Comparison of ENCODE assay signal across 24 cellular contexts in the genomic region with DNA sequence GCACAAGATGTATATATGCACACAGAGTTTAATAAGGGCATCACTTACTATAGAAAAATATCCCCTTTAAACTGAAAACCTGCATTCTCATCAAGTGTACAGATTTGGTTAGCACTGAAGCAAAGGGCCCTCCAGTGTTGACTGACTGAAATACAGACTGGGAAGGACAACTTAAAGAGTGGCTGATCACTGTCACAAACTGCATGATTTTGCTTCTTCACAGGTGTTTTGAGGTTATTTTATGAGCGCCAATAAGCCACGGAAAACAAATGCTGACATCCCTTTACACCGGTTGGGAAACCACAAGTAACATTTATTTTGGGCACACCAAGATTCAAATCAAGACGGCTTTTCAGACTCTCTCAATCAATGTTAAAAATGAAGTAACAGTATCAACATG. TPM values are rescaled to one million over a fixed set of nuclear protein-coding genes. Genes with fewer than 3 reads are reported as not detected.
A peak's percentile ranks its signal among the peaks of the same experiment; 100 is the strongest.
DNase-seq lines count a peak whose midpoint lies in the region; ATAC-seq and TF ChIP-seq lines count a peak whose summit lies in the region.
"Had no signal": no experiment of that assay in that cellular context is flagged by ENCODE, and none has a peak within 500 bp of the region (broad histone marks: within the 10 kb centered on the region; RNA-seq: fewer than 3 reads in every experiment).

No MANE protein-coding gene starts in this region.

- WGBS in psoas muscle, 3 donors, result 91 to 96% (median 93%) methylated on average over 4 of the region's 4 CpGs

- H3K4me3 ChIP-seq in dorsolateral prefrontal cortex, result no peak overlapping the region
- no peak overlapping the region for H3K4me3 ChIP-seq in psoas muscle

- POLR2A ChIA-PET in activated CD8-positive, alpha-beta T cell treated with anti-CD3 and anti-CD28 coated beads, Interleukin-2, amount 10 ng/mL, durations not matched to agents 7 days and 5 days (lab: Charles Lee), result no interaction called here
- POLR2A ChIA-PET in naive thymus-derived CD8-positive, alpha-beta T cell (lab: Charles Lee), result no interaction called here

- H3K36me3 ChIP-seq in psoas muscle (ENCODE audit: insufficient read depth in 1 of 2, low read depth in 1 of 2), result peaks cover 3 to 83% of the 10 kb centered on the region in 2 donors

- in situ Hi-C loops in KBM-7 (cut with MboI; ENCODE audit: low pct_unique_long_range_greater_than_20kb, low sequenced_read_pairs), result no loop called here

- no peaks in the 10 kb centered on the region for H3K27me3 Mint-ChIP-seq in activated naive CD4-positive, alpha-beta T cell treated with anti-CD3 and anti-CD28 coated beads, Interleukin-2, amount 10 ng/mL, durations not matched to agents 7 days and 5 days
- H3K27me3 Mint-ChIP-seq in activated CD8-positive, alpha-beta T cell treated with anti-CD3 and anti-CD28 coated beads, Interleukin-2, amount 10 ng/mL, durations not matched to agents 7 days and 5 days (ENCODE audit: low read depth), result no peaks in the 10 kb centered on the region
- no peaks in the 10 kb centered on the region for H3K27me3 Mint-ChIP-seq in naive thymus-derived CD8-positive, alpha-beta T cell
- H3K27me3 Mint-ChIP-seq: IgD-negative memory B cell had no signal

- peaks cover 45% of the 10 kb centered on the region for H3K36me3 Mint-ChIP-seq in activated naive CD4-positive, alpha-beta T cell treated with anti-CD3 and anti-CD28 coated beads, Interleukin-2, amount 10 ng/mL, durations not matched to agents 7 days and 5 days
- H3K36me3 Mint-ChIP-seq in activated CD8-positive, alpha-beta T cell treated with anti-CD3 and anti-CD28 coated beads, Interleukin-2, amount 10 ng/mL, durations not matched to agents 7 days and 5 days (ENCODE audit: low read depth), result peaks cover 46% of the 10 kb centered on the region
- H3K36me3 Mint-ChIP-seq in naive thymus-derived CD8-positive, alpha-beta T cell, result peaks cover 6 to 88% (median 29%) of the 10 kb centered on the region in 3 donors

- intact Hi-C loops in dorsolateral prefrontal cortex (cut with DNase I), result loop anchor here (5.0 to 10.0 kb wide), 2 partner anchors 82 to 265 kb away; a partner anchor contains a TSS
- intact Hi-C loops in psoas muscle (cut with DNase I), result no loop called here

- H3K9me3 ChIP-seq in psoas muscle, result no peaks in the 10 kb centered on the region
- H3K9me3 ChIP-seq: SK-N-SH had no signal

- no peak for DNase-seq in activated naive CD4-positive, alpha-beta T cell treated with anti-CD3 and anti-CD28 coated beads, Interleukin-2, amount 10 ng/mL, durations not matched to agents 7 days and 5 days
- DNase-seq in activated naive CD4-positive, alpha-beta T cell treated with Interleukin-2 at 50 U/mL for 16 hours, result no peak
- DNase-seq in KBM-7 (peak; percentile 31), dorsolateral prefrontal cortex (no peak), psoas muscle (no peak)
- no peak for DNase-seq in activated CD8-positive, alpha-beta T cell treated with anti-CD3 and anti-CD28 coated beads, Interleukin-2, amount 10 ng/mL, durations not matched to agents 7 days and 5 days
- DNase-seq in naive thymus-derived CD8-positive, alpha-beta T cell, result no peak
- DNase-seq: ACHN, AML-193, COR-L47, DMS 273 treated with DMSO at 0.1 percent for 48 hours, GDM1, GOT3, NCI-H187, NCI-H2107, NCI-H510A, NCI-H748 treated with DMSO at 0.1 percent for 48 hours, RPMI8226, SHP77 treated with DMSO at 0.1 percent for 48 hours, SK-N-SH had no signal

- peak overlapping the region; percentile 50 for H3K27ac Mint-ChIP-seq in activated naive CD4-positive, alpha-beta T cell treated with anti-CD3 and anti-CD28 coated beads, Interleukin-2, amount 10 ng/mL, durations not matched to agents 7 days and 5 days
- H3K27ac Mint-ChIP-seq in activated CD8-positive, alpha-beta T cell treated with anti-CD3 and anti-CD28 coated beads, Interleukin-2, amount 10 ng/mL, durations not matched to agents 7 days and 5 days, result peak overlapping the region; percentile 60
- H3K27ac Mint-ChIP-seq in naive thymus-derived CD8-positive, alpha-beta T cell, result peak overlapping the region in 2 of 10 donors; percentile 27 to 29
- H3K27ac Mint-ChIP-seq: IgD-negative memory B cell had no signal

- H3K4me3 Mint-ChIP-seq in activated naive CD4-positive, alpha-beta T cell treated with anti-CD3 and anti-CD28 coated beads, Interleukin-2, amount 10 ng/mL, durations not matched to agents 7 days and 5 days, result no peak overlapping the region
- no peak overlapping the region for H3K4me3 Mint-ChIP-seq in activated CD8-positive, alpha-beta T cell treated with anti-CD3 and anti-CD28 coated beads, Interleukin-2, amount 10 ng/mL, durations not matched to agents 7 days and 5 days
- H3K4me3 Mint-ChIP-seq in naive thymus-derived CD8-positive, alpha-beta T cell, result no peak overlapping the region
- H3K4me3 Mint-ChIP-seq: CD14-positive monocyte, IgD-negative memory B cell had no signal

- no peaks in the 10 kb centered on the region for H3K9me3 Mint-ChIP-seq in activated naive CD4-positive, alpha-beta T cell treated with anti-CD3 and anti-CD28 coated beads, Interleukin-2, amount 10 ng/mL, durations not matched to agents 7 days and 5 days
- no peaks in the 10 kb centered on the region for H3K9me3 Mint-ChIP-seq in activated CD8-positive, alpha-beta T cell treated with anti-CD3 and anti-CD28 coated beads, Interleukin-2, amount 10 ng/mL, durations not matched to agents 7 days and 5 days (ENCODE audit: insufficient read depth)
- no peaks in the 10 kb centered on the region for H3K9me3 Mint-ChIP-seq in naive thymus-derived CD8-positive, alpha-beta T cell
- H3K9me3 Mint-ChIP-seq: CD14-positive monocyte, IgD-negative memory B cell had no signal

- CTCF ChIA-PET in activated naive CD4-positive, alpha-beta T cell treated with anti-CD3 and anti-CD28 coated beads, Interleukin-2, amount 10 ng/mL, durations not matched to agents 7 days and 5 days (lab: Charles Lee), result interaction anchor here (1.1 kb wide), 1 partner anchor 82 kb away, joined by 4 read pairs; no protein-coding TSS in a partner anchor
- CTCF ChIA-PET in activated CD8-positive, alpha-beta T cell treated with anti-CD3 and anti-CD28 coated beads, Interleukin-2, amount 10 ng/mL, durations not matched to agents 7 days and 5 days (lab: Charles Lee), result no interaction called here

- H3K27ac ChIP-seq in dorsolateral prefrontal cortex (no peak overlapping the region), psoas muscle (no peak overlapping the region)

- H3K4me1 Mint-ChIP-seq in activated naive CD4-positive, alpha-beta T cell treated with anti-CD3 and anti-CD28 coated beads, Interleukin-2, amount 10 ng/mL, durations not matched to agents 7 days and 5 days, result peaks cover 26% of the 10 kb centered on the region
- H3K4me1 Mint-ChIP-seq in activated CD8-positive, alpha-beta T cell treated with anti-CD3 and anti-CD28 coated beads, Interleukin-2, amount 10 ng/mL, durations not matched to agents 7 days and 5 days (ENCODE audit: low read depth), result peaks cover 32% of the 10 kb centered on the region
- H3K4me1 Mint-ChIP-seq in naive thymus-derived CD8-positive, alpha-beta T cell, result peaks cover 0 to 5% (median 3%) of the 10 kb centered on the region in 4 donors

- no peak for ATAC-seq in activated CD8-positive, alpha-beta T cell treated with anti-CD3 and anti-CD28 coated beads, Interleukin-2, amount 10 ng/mL, durations not matched to agents 7 days and 5 days
- ATAC-seq in psoas muscle, result no peak
- ATAC-seq in naive thymus-derived CD8-positive, alpha-beta T cell, result no peak
- ATAC-seq: HCT116 had no signal

- TF ChIP-seq CTCF in dorsolateral prefrontal cortex (IDR thresholded peaks at IDR 0.05 in 54 of 56, conservative IDR thresholded peaks at IDR 0.05 in 2 of 56; ENCODE audit: low read depth in 1 of 56, partially characterized antibody in 56 of 56) (no peak), psoas muscle (IDR thresholded peaks at IDR 0.05) (no peak)

- no peaks in the 10 kb centered on the region for H3K4me1 ChIP-seq in psoas muscle

- H3K27me3 ChIP-seq in dorsolateral prefrontal cortex (no peaks in the 10 kb centered on the region), psoas muscle (ENCODE audit: insufficient read depth in 3 of 3, low read length in 2 of 3) (no peaks in the 10 kb centered on the region)

RNA-seq across cellular contexts. Expression of a gene that starts 30.9 kb away (rescaled TPM):
- total RNA-seq in activated CD8-positive, alpha-beta T cell treated with anti-CD3 and anti-CD28 coated beads, Interleukin-2, amount 10 ng/mL, durations not matched to agents 7 days and 5 days, result under 1 TPM in 1 of 2 experiments, not detected in 1; 0.13 TPM
- total RNA-seq in dorsolateral prefrontal cortex (100 to 1,000 TPM; 108 to 286 (median 187) TPM), psoas muscle (under 1 TPM in 3 of 4 donors, not detected in 1; 0.21 to 0.57 (median 0.32) TPM)
- polyA plus RNA-seq in psoas muscle, result under 1 TPM in 2 of 3 donors, not detected in 1; 0.04 TPM
- total RNA-seq in naive thymus-derived CD8-positive, alpha-beta T cell, result under 1 TPM; 0.49 to 0.60 TPM
- not detected for polyA plus RNA-seq in naive thymus-derived CD8-positive, alpha-beta T cell
- total RNA-seq: OCI-LY7 had no signal
- polyA plus RNA-seq: CD14-positive monocyte, IgD-negative memory B cell had no signal

Comparison
In these comparisons a context has a peak if more than half of its experiments do, and no peak if none do; other contexts are left out.
1. RNA of a gene that starts 30.9 kb away (total RNA-seq): 108 to 286 TPM in dorsolateral prefrontal cortex; 0.49 to 0.60 TPM in naive thymus-derived CD8-positive, alpha-beta T cell, 0.21 to 0.57 TPM in psoas muscle and 0.13 TPM in activated CD8-positive, alpha-beta T cell treated with anti-CD3 and anti-CD28 coated beads, Interleukin-2, amount 10 ng/mL, durations not matched to agents 7 days and 5 days; every median in the first group is over 10 times any median in the second.
2. intact Hi-C loops: an anchor here in dorsolateral prefrontal cortex (5.0 to 10.0 kb wide); none called in psoas muscle.